1 cellular context compared by ENCODE assay signal in genomic region chr12:96047151-96047620, GRCh38.
TF ChIP-seq lines count a peak whose summit lies in the region.

No MANE protein-coding gene starts in this region.

TF ChIP-seq in HepG2, 621 proteins besides CTCF, POLR2A, EP300 and RAD21 (continued from another document):
- TF ChIP-seq LRRFIP1 (CRISPR knock-in tag; conservative IDR thresholded peaks at IDR 0.05) (no peak), HDAC2 (CRISPR knock-in tag; IDR thresholded peaks at IDR 0.05) (no peak)
